ENCODE assay signal across 17 cellular contexts in the genomic region with DNA sequence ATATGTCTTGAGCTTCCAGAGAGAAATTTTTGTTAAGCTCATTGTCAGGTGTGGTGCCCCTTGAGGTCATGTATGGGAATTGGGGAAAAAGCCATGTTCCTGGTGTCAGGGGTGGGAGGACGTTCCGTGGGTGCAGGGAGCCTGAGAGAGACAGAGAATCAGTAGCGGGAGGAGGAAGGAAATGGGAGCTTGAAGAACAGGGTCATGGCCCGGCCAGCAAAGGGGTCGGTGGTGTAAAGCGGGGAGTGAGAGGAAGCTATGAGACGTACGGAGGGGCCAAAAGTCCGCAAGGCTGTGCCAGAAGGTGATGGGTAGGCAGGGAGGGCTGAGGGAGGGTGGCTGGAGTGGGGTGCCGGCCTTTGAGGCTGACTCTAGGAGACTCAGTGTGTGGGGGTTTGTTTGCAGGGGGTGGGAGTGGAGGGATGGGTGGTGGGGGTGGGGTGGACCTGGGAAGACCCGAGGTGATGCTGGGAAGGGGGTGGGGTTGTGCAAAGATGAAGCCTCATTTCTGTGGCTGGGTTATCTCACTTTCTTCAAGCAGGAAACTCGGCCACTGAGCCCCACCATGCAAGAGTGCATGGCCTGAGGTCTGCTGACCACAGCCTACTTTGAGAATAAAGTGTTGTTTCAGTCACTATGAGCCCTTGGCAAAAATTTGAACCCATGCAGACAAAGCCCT.
DNase-seq lines count a peak whose midpoint lies in the region; ATAC-seq, FAIRE-seq and TF ChIP-seq lines count a peak whose summit lies in the region.
"Had no signal": no experiment of that assay in that cellular context is flagged by ENCODE, and none has a peak within 500 bp of the region (broad histone marks: within the 10 kb centered on the region; RNA-seq: fewer than 3 reads in every experiment).

No MANE protein-coding gene starts in this region.

- H2AFZ ChIP-seq in OCI-LY7 (ENCODE audit: low read length), result no peak overlapping the region

- no peak for ATAC-seq in GM21576 (IDR thresholded peaks at IDR 0.05; ENCODE audit: unreplicated experiment)
- ATAC-seq in activated CD4-positive, CD25-positive, alpha-beta regulatory T cell treated with anti-CD3 and anti-CD28 coated beads, Interleukin-2, amount 50 U/mL, for 24 hours, result no peak
- ATAC-seq in GM21528 (IDR thresholded peaks at IDR 0.05; ENCODE audit: low FRiP score, unreplicated experiment), result no peak

- peaks cover 98% of the 10 kb centered on the region for H3K79me2 ChIP-seq in OCI-LY7 (ENCODE audit: insufficient read depth, low read depth, low read length)

- no peaks in the 10 kb centered on the region for H3K9me2 ChIP-seq in OCI-LY7 (ENCODE audit: insufficient read depth, low read length)

- peak overlapping the region in 2 of 10 experiments; percentile 9 to 11; a peak in 2 of 20 replicates for H3K4me3 ChIP-seq in BLaER1 treated with 17β-estradiol and CSF1 and Interleukin-3, amounts not matched to agents 10 nM and 100 nM
- no peak overlapping the region for H3K4me3 ChIP-seq in OCI-LY7 (ENCODE audit: low read depth, low read length, poor library complexity, severe bottlenecking)
- H3K4me3 ChIP-seq: testis had no signal

- POLR2A ChIA-PET in OCI-LY7 (lab: Charles Lee), result interaction anchor here (0.7 to 2.2 kb wide), 9 partner anchors 9 to 409 kb away, joined by 3 to 15 read pairs (median 3); partner anchors contain the start of gene PLCG2

- CTCF ChIA-PET in OCI-LY7 (lab: Charles Lee; ENCODE audit: unreplicated experiment), result interaction anchor here (0.6 to 1.4 kb wide), 3 partner anchors 9 to 17 kb away, joined by 3 read pairs; no protein-coding TSS in a partner anchor

- DNase-seq in GM12891 (ENCODE audit: insufficient read length, low spot score) (no peak), OCI-LY7 (ENCODE audit: low spot score) (no peak), iPS-NIHi11 (ENCODE audit: low spot score) (peak; percentile 19), posterior vena cava (ENCODE audit: low spot score) (no peak)
- DNase-seq: activated naive CD4-positive, alpha-beta T cell treated with anti-CD3 and anti-CD28 coated beads, Interleukin-2, amount 10 ng/mL, durations not matched to agents 7 days and 5 days; DMS53; effector memory CD4-positive, alpha-beta T cell; foreskin fibroblast; NCI-H2029 treated with DMSO at 0.1 percent for 48 hours; Right ventricle myocardium superior; stimulated activated CD4-positive, alpha-beta T cell treated with anti-CD3 and anti-CD28 coated beads, Interleukin-12 subunit alpha, Interleukin-12 subunit beta, amount 100 ng/mL, for 4 hours; testis had no signal

- no peak; the same call in 1 of the 2 replicates for TF ChIP-seq POLR2A in GM12891 (IDR thresholded peaks at IDR 0.05; ENCODE audit: low read depth, low read length)

- peak overlapping the region; percentile 55 to 90 (median 76) for H3K4me2 ChIP-seq in BLaER1 treated with 17β-estradiol and CSF1 and Interleukin-3, amounts not matched to agents 10 nM and 100 nM
- H3K4me2 ChIP-seq in OCI-LY7 (ENCODE audit: low read length), result peak overlapping the region; percentile 42

- H4K20me1 ChIP-seq in BLaER1 treated with 17β-estradiol and CSF1 and Interleukin-3, amounts not matched to agents 10 nM and 100 nM, result peaks cover 0 to 93% (median 0%) of the 10 kb centered on the region in 11 experiments; a peak in 7 of 22 replicates
- H4K20me1 ChIP-seq in OCI-LY7 (ENCODE audit: insufficient read depth, low read length), result peaks cover 10% of the 10 kb centered on the region

- H3K9me3 ChIP-seq in BLaER1 treated with 17β-estradiol and CSF1 and Interleukin-3, amounts not matched to agents 10 nM and 100 nM (replicated peaks in 1 of 11), result peaks cover 0 to 30% (median 19%) of the 10 kb centered on the region in 11 experiments; a peak in 18 of 22 replicates
- H3K9me3 ChIP-seq in OCI-LY7 (ENCODE audit: low read length), result no peaks in the 10 kb centered on the region
- H3K9me3 ChIP-seq: testis had no signal

- peak; percentile 56; the same call in 1 of the 2 replicates for TF ChIP-seq CTCF in OCI-LY7 (conservative IDR thresholded peaks at IDR 0.05; ENCODE audit: low read length)

- no peaks in the 10 kb centered on the region for H3K27me3 ChIP-seq in BLaER1 treated with 17β-estradiol and CSF1 and Interleukin-3, amounts not matched to agents 10 nM and 100 nM
- H3K27me3 ChIP-seq: testis had no signal

- peaks cover 10 to 30% (median 20%) of the 10 kb centered on the region in 11 experiments; a peak in 19 of 22 replicates for H3K36me3 ChIP-seq in BLaER1 treated with 17β-estradiol and CSF1 and Interleukin-3, amounts not matched to agents 10 nM and 100 nM
- peaks cover 88% of the 10 kb centered on the region for H3K36me3 ChIP-seq in OCI-LY7 (ENCODE audit: insufficient read depth, low read length)

- peak overlapping the region in 2 of 11 experiments; percentile 10 to 43; a peak in 2 of 22 replicates for H3K9ac ChIP-seq in BLaER1 treated with 17β-estradiol and CSF1 and Interleukin-3, amounts not matched to agents 10 nM and 100 nM

- intact Hi-C loops in OCI-LY7 (cut with micrococcal nuclease; ENCODE audit: unreplicated experiment) (no loop called here), posterior vena cava (cut with DNase I) (loop anchor here in 1 of 2 donors (5.0 kb wide), 1 partner anchor 1285 kb away; no protein-coding TSS in a partner anchor)

- H3K4me1 ChIP-seq in BLaER1 treated with 17β-estradiol and CSF1 and Interleukin-3, amounts not matched to agents 10 nM and 100 nM, result peaks cover 67 to 73% (median 69%) of the 10 kb centered on the region in 10 experiments
- peaks cover 76% of the 10 kb centered on the region for H3K4me1 ChIP-seq in OCI-LY7 (ENCODE audit: insufficient read depth, low read length, poor library complexity, severe bottlenecking)
- H3K4me1 ChIP-seq: testis had no signal

- no TSS peak for BruUV-seq in OCI-LY7 (replicated peaks; lab: Mats Ljungman, UMichigan)

- no peak for FAIRE-seq in GM12891 (lab: Jason Lieb, UNC)
- FAIRE-seq: bronchial epithelial cell had no signal

- peak overlapping the region in 8 of 11 experiments; percentile 25 to 53 (median 41); a peak in 14 of 22 replicates for H3K27ac ChIP-seq in BLaER1 treated with 17β-estradiol and CSF1 and Interleukin-3, amounts not matched to agents 10 nM and 100 nM
- H3K27ac ChIP-seq in OCI-LY7 (ENCODE audit: low read depth, low read length, poor library complexity, severe bottlenecking), result peak overlapping the region; percentile 59
- H3K27ac ChIP-seq: testis had no signal

TF ChIP-seq in GM12891, 5 proteins besides CTCF, POLR2A, EP300 and RAD21:
- no peak for TF ChIP-seq PAX5 (IDR thresholded peaks at IDR 0.05; ENCODE audit: insufficient read depth, low read length, severe bottlenecking)
- no peak for TF ChIP-seq POLR2AphosphoS5 (IDR thresholded peaks at IDR 0.05; ENCODE audit: low read depth, low read length)
- no peak for TF ChIP-seq SPI1 (IDR thresholded peaks at IDR 0.05; ENCODE audit: low read depth, low read length)
- no peak for TF ChIP-seq TAF1 (IDR thresholded peaks at IDR 0.05; ENCODE audit: low read depth, low read length)
- TF ChIP-seq POU2F2 (IDR thresholded peaks at IDR 0.05; ENCODE audit: low read depth, low read length), result 0 out of 2 replicates have a peak, but pooled peaks have one; percentile 3
TF ChIP-seq in GM12891: peak in this region for 1.
